In genomic region chr9:98796364-98797101, GRCh38 we compare ENCODE assay signal across 8 cellular contexts. TPM values are rescaled to one million over a fixed set of nuclear protein-coding genes. Genes with fewer than 3 reads are reported as not detected.
DNase-seq lines count a peak whose midpoint lies in the region; ATAC-seq and TF ChIP-seq lines count a peak whose summit lies in the region.

Gene ANKS6, minus strand, starts transcription at chr9:98796555. Its CDS starts 64 bp downstream, at chr9:98796491.

- no peaks in the 10 kb centered on the region for H3K36me3 ChIP-seq in right atrium auricular region
- no peaks in the 10 kb centered on the region for H3K36me3 ChIP-seq in urinary bladder (ENCODE audit: insufficient read depth)

- H3K4me3 Mint-ChIP-seq in T-helper 1 cell treated with Interleukin-12 subunit alpha and Interleukin-12 subunit beta and Interleukin-4 antibody, amounts not matched to agents 30 μg/mL and 1 μg/mL, for 36 hours, result peak within 1 kb of the TSS; percentile 84

- H3K9me3 ChIP-seq in right atrium auricular region, result no peaks in the 10 kb centered on the region

- H3K4me1 ChIP-seq in right atrium auricular region (peaks cover 0 to 19% of the 10 kb centered on the region in 2 donors), urinary bladder (ENCODE audit: insufficient read depth) (no peaks in the 10 kb centered on the region)

- peak within 1 kb of the TSS; percentile 36 for H3K27ac Mint-ChIP-seq in T-helper 1 cell treated with Interleukin-12 subunit alpha and Interleukin-12 subunit beta and Interleukin-4 antibody, amounts not matched to agents 30 μg/mL and 1 μg/mL, for 36 hours

- H3K27me3 Mint-ChIP-seq in T-helper 1 cell treated with Interleukin-12 subunit alpha and Interleukin-12 subunit beta and Interleukin-4 antibody, amounts not matched to agents 30 μg/mL and 1 μg/mL, for 36 hours (ENCODE audit: low read depth), result peaks cover 26% of the 10 kb centered on the region

- peaks cover 19% of the 10 kb centered on the region for H3K4me1 Mint-ChIP-seq in T-helper 1 cell treated with Interleukin-12 subunit alpha and Interleukin-12 subunit beta and Interleukin-4 antibody, amounts not matched to agents 30 μg/mL and 1 μg/mL, for 36 hours (ENCODE audit: low read depth)

- WGBS in urinary bladder, result 4% methylated on average over 86 of the region's 86 CpGs

- ATAC-seq in GM21786 (IDR thresholded peaks at IDR 0.05; ENCODE audit: unreplicated experiment), result peak; percentile 92

- H3K27ac ChIP-seq in right atrium auricular region (peak within 1 kb of the TSS; percentile 75 to 84), urinary bladder (ENCODE audit: low read depth) (peak within 1 kb of the TSS; percentile 68)

- DNase-seq in EL (peak; percentile 78), Kasumi-1 (lab: John Stamatoyannopoulos, UW) (peak; percentile 61 to 68), amniotic stem cell (lab: John Stamatoyannopoulos, UW) (peak; percentile 37), right atrium auricular region (ENCODE audit: low spot score) (peak; percentile 69), pulmonary artery endothelial cell (ENCODE audit: low read depth, low spot score) (no peak)

- H3K9me3 Mint-ChIP-seq in T-helper 1 cell treated with Interleukin-12 subunit alpha and Interleukin-12 subunit beta and Interleukin-4 antibody, amounts not matched to agents 30 μg/mL and 1 μg/mL, for 36 hours, result peaks cover 14% of the 10 kb centered on the region

- H3K4me3 ChIP-seq in right atrium auricular region (peak within 1 kb of the TSS; percentile 73 to 75), urinary bladder (ENCODE audit: low read depth, low read length) (peak within 1 kb of the TSS; percentile 83)

- TF ChIP-seq CTCF in right atrium auricular region (IDR thresholded peaks at IDR 0.05), result peak; percentile 48 to 60

- no peaks in the 10 kb centered on the region for H3K27me3 ChIP-seq in right atrium auricular region

- H3K36me3 Mint-ChIP-seq in T-helper 1 cell treated with Interleukin-12 subunit alpha and Interleukin-12 subunit beta and Interleukin-4 antibody, amounts not matched to agents 30 μg/mL and 1 μg/mL, for 36 hours (ENCODE audit: low read depth), result peaks cover 4% of the 10 kb centered on the region

RNA-seq across cellular contexts. Expression of gene ANKS6, which starts in this region (rescaled TPM):
- total RNA-seq in right atrium auricular region (1 to 10 TPM; 3.3 to 8.7 TPM), pulmonary artery endothelial cell (13.3 and 13.5 TPM in 2 replicates), urinary bladder (8.8 TPM)
- polyA plus RNA-seq in urinary bladder, result 18.3 TPM
